In genomic region chr7:80942261-80943041, GRCh38 we compare ENCODE assay signal across 8 cellular contexts. TPM values are rescaled to one million over a fixed set of nuclear protein-coding genes. Genes with fewer than 3 reads are reported as not detected.
DNase-seq lines count a peak whose midpoint lies in the region; ATAC-seq and TF ChIP-seq lines count a peak whose summit lies in the region.

No MANE protein-coding gene starts in this region.

- TF ChIP-seq CTCF in retinal pigment epithelial cell (conservative IDR thresholded peaks at IDR 0.05; ENCODE audit: low read depth, low read length), result no peak

- H3K4me3 ChIP-seq in retinal pigment epithelial cell (ENCODE audit: low read length), result no peak overlapping the region

- no peak overlapping the region for H3K27ac ChIP-seq in caudate nucleus (ENCODE audit: low read depth, low read length)

- DNase-seq in Daoy (ENCODE audit: low read depth) (peak; percentile 90), Right ventricle myocardium superior (peak; percentile 66), retinal pigment epithelial cell (ENCODE audit: low read depth) (peak; percentile 95), caudate nucleus (lab: John Stamatoyannopoulos, UW) (no peak), G401 (ENCODE audit: low spot score) (no peak), DMS153 (lab: John Stamatoyannopoulos, UW) (no peak)
- DNase-seq in effector CD8-positive, alpha-beta T cell (lab: John Stamatoyannopoulos, UW), result no peak

- peak; percentile 99 for ATAC-seq in SK-N-SH treated with all-trans-retinoic acid at 6 μM for 48 hours
- ATAC-seq in Right ventricle myocardium superior (ENCODE audit: poor library complexity), result peak; percentile 94

- intact Hi-C loops in Right ventricle myocardium superior (cut with DNase I), result no loop called here

- in situ Hi-C loops in G401 (cut with HindIII; ENCODE audit: low sequenced_read_pairs), result no loop called here

TF ChIP-seq in SK-N-SH treated with all-trans-retinoic acid at 6 μM for 48 hours, 23 proteins besides CTCF, POLR2A, EP300 and RAD21:
- TF ChIP-seq CSDC2 (CRISPR knock-in tag; IDR thresholded peaks at IDR 0.05), result 0 out of 2 replicates have a peak, but pooled peaks have one; percentile 49
- TF ChIP-seq POU6F1 (CRISPR knock-in tag; IDR thresholded peaks at IDR 0.05; ENCODE audit: borderline replicate concordance, low read depth), result peak; percentile 85; the same call in 1 of the 2 replicates
- TF ChIP-seq CREB5 (CRISPR knock-in tag; IDR thresholded peaks at IDR 0.05; ENCODE audit: low read depth), result peak; percentile 65
- peak; percentile 77; the same call in 1 of the 2 replicates for TF ChIP-seq ZNF8 (CRISPR knock-in tag; IDR thresholded peaks at IDR 0.05)
- peak; percentile 89 for TF ChIP-seq ISL1 (CRISPR knock-in tag; IDR thresholded peaks at IDR 0.05)
- no peak for TF ChIP-seq TCF4 (CRISPR knock-in tag; IDR thresholded peaks at IDR 0.05; ENCODE audit: borderline replicate concordance)
- no peak for TF ChIP-seq ZFP3 (CRISPR knock-in tag; IDR thresholded peaks at IDR 0.05)
TF ChIP-seq in SK-N-SH treated with all-trans-retinoic acid at 6 μM for 48 hours: peak in this region for 5.

RNA-seq across cellular contexts. Expression of gene SEMA3C, which starts 23.6 kb away (rescaled TPM):
- 63.5 and 123 TPM in 2 replicates for total RNA-seq in Daoy (2014; rRNA removed; shearing (Covaris generic))
- total RNA-seq in Right ventricle myocardium superior, result 66.9 TPM
- total RNA-seq in G401 (2014; rRNA removed; shearing (Covaris generic)), result 12.2 and 13.8 TPM in 2 replicates

Comparison
In these comparisons a context has a peak if more than half of its experiments do, and no peak if none do; other contexts are left out.
1. DNase-seq: peak in Daoy (single experiment), Right ventricle myocardium superior (single experiment) and retinal pigment epithelial cell (single experiment); none in effector CD8-positive, alpha-beta T cell (single experiment), caudate nucleus (0 of 61), G401 (single experiment) and DMS153 (single experiment).